ENCODE assay signal across 11 cellular contexts in genomic region chr14:54253195-54253947, GRCh38.
DNase-seq lines count a peak whose midpoint lies in the region; ATAC-seq, FAIRE-seq and TF ChIP-seq lines count a peak whose summit lies in the region.
"Had no signal": no experiment of that assay in that cellular context is flagged by ENCODE, and none has a peak within 500 bp of the region (broad histone marks: within the 10 kb centered on the region; RNA-seq: fewer than 3 reads in every experiment).

No MANE protein-coding gene starts in this region.

- no peaks in the 10 kb centered on the region for H3K79me2 ChIP-seq in endothelial cell of umbilical vein (ENCODE audit: control insufficient read depth, insufficient read depth, low read length)

- POLR2A ChIA-PET in endothelial cell of umbilical vein (lab: Charles Lee): no interaction called here

- H3K27ac ChIP-seq in endothelial cell of umbilical vein (ENCODE audit: insufficient read depth, low read depth, low read length) (no peak overlapping the region), thoracic aorta (peak overlapping the region in 1 of 2 donors; percentile 28)

- intact Hi-C loops in endothelial cell of umbilical vein (cut with micrococcal nuclease): no loop called here

- H3K9me3 ChIP-seq in endothelial cell of umbilical vein (replicated peaks; ENCODE audit: control insufficient read depth, insufficient read depth, low read length) (no peaks in the 10 kb centered on the region), thoracic aorta (no peaks in the 10 kb centered on the region)

- CTCF ChIA-PET in endothelial cell of umbilical vein (lab: Charles Lee): interaction anchor here (1.5 to 1.6 kb wide), 2 partner anchors 9 to 78 kb away, joined by 4 to 6 read pairs; no protein-coding TSS in a partner anchor

- BruUV-seq in endothelial cell of umbilical vein (replicated peaks; lab: Mats Ljungman, UMichigan): no TSS peak

- dilution Hi-C loops in endothelial cell of umbilical vein (cut with MboI; ENCODE audit: extremely low pct_ligation_motif_present, low sequenced_read_pairs): no loop called here

- H3K27me3 Mint-ChIP-seq in activated T-cell treated with anti-CD3 and anti-CD28 coated beads, Interleukin-2, amount 50 U/mL, for 4 hours (ENCODE audit: low read depth): peaks cover 12% of the 10 kb centered on the region
- peaks cover 2% of the 10 kb centered on the region for H3K27me3 Mint-ChIP-seq in osteocyte (ENCODE audit: unreplicated experiment)

- no peak for DNase-seq in activated T-cell treated with anti-CD3 and anti-CD28 coated beads, Interleukin-2, amount 50 U/mL, for 4 hours
- DNase-seq in activated T-cell treated with anti-CD3 and anti-CD28 coated beads for 4 hours (no peak), HS-5 (ENCODE audit: low read depth) (peak; percentile 69), endothelial cell of umbilical vein (ENCODE audit: low read depth, low spot score) (peak; percentile 61), thoracic aorta (ENCODE audit: low spot score) (peak; percentile 5), osteocyte (ENCODE audit: extremely low spot score, unreplicated experiment) (no peak), GM19240 (ENCODE audit: insufficient read length, low spot score) (no peak), NCI-H1436 treated with DMSO at 0.1 percent for 48 hours (lab: John Stamatoyannopoulos, UW) (no peak)
- DNase-seq: CD4-positive, alpha-beta memory T cell had no signal

- H4K20me1 ChIP-seq in endothelial cell of umbilical vein (replicated peaks; ENCODE audit: control insufficient read depth, extremely low read depth, insufficient read depth, low read length): no peaks in the 10 kb centered on the region

- H3K27ac Mint-ChIP-seq in osteocyte (ENCODE audit: unreplicated experiment): no peak overlapping the region
- H3K27ac Mint-ChIP-seq: CD4-positive, alpha-beta memory T cell had no signal

- no peak for TF ChIP-seq POLR2A in endothelial cell of umbilical vein (IDR thresholded peaks at IDR 0.05; ENCODE audit: low read depth, low read length)

- no peak for TF ChIP-seq CTCF in endothelial cell of umbilical vein (IDR thresholded peaks at IDR 0.05; ENCODE audit: extremely low read depth in 1 of 2, insufficient read depth in 1 of 2, low read depth in 1 of 2, low read length in 2 of 2)
- TF ChIP-seq CTCF in thoracic aorta (IDR thresholded peaks at IDR 0.05): no peak
- no peak for TF ChIP-seq CTCF in osteocyte (IDR thresholded peaks at IDR 0.05)

- H3K4me2 ChIP-seq in endothelial cell of umbilical vein (ENCODE audit: insufficient read depth, low read length): no peak overlapping the region

- H3K4me3 ChIP-seq in endothelial cell of umbilical vein (replicated peaks in 1 of 3; ENCODE audit: insufficient read depth in 1 of 3, low read depth in 1 of 3, low read length in 3 of 3) (no peak overlapping the region), thoracic aorta (no peak overlapping the region)
- H3K4me3 ChIP-seq: skin epidermis had no signal

- H3K4me1 ChIP-seq in endothelial cell of umbilical vein (ENCODE audit: control insufficient read depth, extremely low read depth, insufficient read depth, low read length) (peaks cover 5% of the 10 kb centered on the region), thoracic aorta (ENCODE audit: control insufficient read depth in 1 of 2, low read depth in 2 of 2) (peaks cover 0 to 44% of the 10 kb centered on the region in 2 donors)

- no peaks in the 10 kb centered on the region for H3K36me3 Mint-ChIP-seq in activated T-cell treated with anti-CD3 and anti-CD28 coated beads, Interleukin-2, amount 50 U/mL, for 4 hours (ENCODE audit: insufficient read depth)
- no peaks in the 10 kb centered on the region for H3K36me3 Mint-ChIP-seq in osteocyte (ENCODE audit: unreplicated experiment)
- H3K36me3 Mint-ChIP-seq: CD4-positive, alpha-beta memory T cell had no signal

- no peak overlapping the region for H2AFZ ChIP-seq in endothelial cell of umbilical vein (ENCODE audit: low read depth, low read length)

- no peaks in the 10 kb centered on the region for H3K9me1 ChIP-seq in endothelial cell of umbilical vein (replicated peaks; ENCODE audit: control insufficient read depth, extremely low read depth, insufficient read depth, low read length)

- ATAC-seq in activated T-cell treated with anti-CD3 and anti-CD28 coated beads, Interleukin-2, amount 50 U/mL, for 4 hours: peak; percentile 90 to 94
- ATAC-seq in thoracic aorta (ENCODE audit: insufficient number of reproducible peaks, low FRiP score, low read depth): peak; percentile 80

- no peak overlapping the region for H3K9ac ChIP-seq in endothelial cell of umbilical vein (replicated peaks; ENCODE audit: extremely low read depth, insufficient read depth, low read length)

- H3K36me3 ChIP-seq in endothelial cell of umbilical vein (ENCODE audit: control insufficient read depth in 2 of 2, extremely low read depth in 1 of 2, insufficient read depth in 2 of 2, low read length in 2 of 2) (no peaks in the 10 kb centered on the region), thoracic aorta (no peaks in the 10 kb centered on the region)

- H3K27me3 ChIP-seq in endothelial cell of umbilical vein (ENCODE audit: control insufficient read depth in 2 of 2, insufficient read depth in 2 of 2, low read length in 2 of 2) (no peaks in the 10 kb centered on the region), thoracic aorta (replicated peaks; ENCODE audit: insufficient read depth) (no peaks in the 10 kb centered on the region)

- peak; percentile 49 for FAIRE-seq in endothelial cell of umbilical vein (lab: Jason Lieb, UNC)
- FAIRE-seq: endometrium had no signal

- no peak overlapping the region for H3K4me3 Mint-ChIP-seq in activated T-cell treated with anti-CD3 and anti-CD28 coated beads, Interleukin-2, amount 50 U/mL, for 4 hours
- no peak overlapping the region for H3K4me3 Mint-ChIP-seq in osteocyte (ENCODE audit: unreplicated experiment)
- H3K4me3 Mint-ChIP-seq: CD4-positive, alpha-beta memory T cell had no signal

- H3K9me3 Mint-ChIP-seq in activated T-cell treated with anti-CD3 and anti-CD28 coated beads, Interleukin-2, amount 50 U/mL, for 4 hours: no peaks in the 10 kb centered on the region
- H3K9me3 Mint-ChIP-seq in osteocyte (ENCODE audit: unreplicated experiment): no peaks in the 10 kb centered on the region

- no peaks in the 10 kb centered on the region for H3K4me1 Mint-ChIP-seq in activated T-cell treated with anti-CD3 and anti-CD28 coated beads, Interleukin-2, amount 50 U/mL, for 4 hours (ENCODE audit: low read depth)
- H3K4me1 Mint-ChIP-seq in osteocyte (ENCODE audit: unreplicated experiment): peaks cover 23% of the 10 kb centered on the region
- H3K4me1 Mint-ChIP-seq: CD4-positive, alpha-beta memory T cell had no signal

TF ChIP-seq in endothelial cell of umbilical vein, 7 proteins besides CTCF, POLR2A, EP300 and RAD21:
- TF ChIP-seq JUN (IDR thresholded peaks at IDR 0.05; ENCODE audit: borderline replicate concordance, insufficient read depth, insufficient read length, low read depth): peak; percentile 64
- no peak for TF ChIP-seq EZH2 (IDR thresholded peaks at IDR 0.05; ENCODE audit: borderline replicate concordance, low read depth, low read length, severe bottlenecking)
- TF ChIP-seq FOS (IDR thresholded peaks at IDR 0.05; ENCODE audit: borderline replicate concordance, insufficient read depth, low read length): peak; percentile 97
- TF ChIP-seq MYC (IDR thresholded peaks at IDR 0.05; ENCODE audit: low read depth, low read length): no peak
- no peak for TF ChIP-seq GATA2 (IDR thresholded peaks at IDR 0.05; ENCODE audit: insufficient read depth, insufficient read length, low read depth, low read length)
- no peak for TF ChIP-seq MAX (IDR thresholded peaks at IDR 0.05; ENCODE audit: insufficient read depth, insufficient read length)
- TF ChIP-seq POLR2AphosphoS5 (IDR thresholded peaks at IDR 0.05; ENCODE audit: insufficient read depth, low read depth, low read length): peak; percentile 39

Comparison
In these comparisons a context has a peak if more than half of its experiments do, and no peak if none do; other contexts are left out.
1. DNase-seq: peak in HS-5 (single experiment), endothelial cell of umbilical vein (single experiment) and thoracic aorta (single experiment); none in activated T-cell treated with anti-CD3 and anti-CD28 coated beads, Interleukin-2, amount 50 U/mL, for 4 hours (single experiment), activated T-cell treated with anti-CD3 and anti-CD28 coated beads for 4 hours (single experiment), osteocyte (single experiment), GM19240 (single experiment) and NCI-H1436 treated with DMSO at 0.1 percent for 48 hours (single experiment).